ENCODE assay signal across 8 cellular contexts in genomic region chr4:78864405-78865024, GRCh38.
DNase-seq lines count a peak whose midpoint lies in the region; ATAC-seq, FAIRE-seq and TF ChIP-seq lines count a peak whose summit lies in the region.

No MANE protein-coding gene starts in this region.

- H3K9me3 Mint-ChIP-seq in mesothelial cell of epicardium: no peaks in the 10 kb centered on the region

- H3K4me1 Mint-ChIP-seq in mesothelial cell of epicardium: peaks cover 1% of the 10 kb centered on the region

- no peak overlapping the region for H3K4me3 Mint-ChIP-seq in mesothelial cell of epicardium

- H3K27ac Mint-ChIP-seq in mesothelial cell of epicardium: no peak overlapping the region

- peak; percentile 77 for TF ChIP-seq CTCF in mesothelial cell of epicardium (IDR thresholded peaks at IDR 0.05; ENCODE audit: unreplicated experiment)

- peak; percentile 52 for ATAC-seq in GM21529 (IDR thresholded peaks at IDR 0.05; ENCODE audit: unreplicated experiment)

- DNase-seq in DMS153 (lab: John Stamatoyannopoulos, UW): peak; percentile 31
- DNase-seq in NCI-H1048 (lab: John Stamatoyannopoulos, UW): peak; percentile 50
- DNase-seq in SHP77 treated with DMSO at 0.1 percent for 48 hours (lab: John Stamatoyannopoulos, UW): peak; percentile 56
- DNase-seq in mesothelial cell of epicardium (ENCODE audit: low spot score in 2 of 2, unreplicated experiment in 2 of 2): no peak
- DNase-seq in effector CD8-positive, alpha-beta T cell (lab: John Stamatoyannopoulos, UW): no peak
- no peak for DNase-seq in nucleus accumbens (lab: John Stamatoyannopoulos, UW)

- H3K27me3 Mint-ChIP-seq in mesothelial cell of epicardium (ENCODE audit: low read depth): no peaks in the 10 kb centered on the region

- peaks cover 6% of the 10 kb centered on the region for H3K36me3 Mint-ChIP-seq in mesothelial cell of epicardium

- FAIRE-seq in endometrium (lab: Jason Lieb, UNC): peak; percentile 83

Comparison
In these comparisons a context has a peak if more than half of its experiments do, and no peak if none do; other contexts are left out.
1. DNase-seq: peak in DMS153 (single experiment), NCI-H1048 (single experiment) and SHP77 treated with DMSO at 0.1 percent for 48 hours (single experiment); none in mesothelial cell of epicardium (0 of 2), effector CD8-positive, alpha-beta T cell (single experiment) and nucleus accumbens (0 of 56).